20 cellular contexts compared by ENCODE assay signal in the genomic region with DNA sequence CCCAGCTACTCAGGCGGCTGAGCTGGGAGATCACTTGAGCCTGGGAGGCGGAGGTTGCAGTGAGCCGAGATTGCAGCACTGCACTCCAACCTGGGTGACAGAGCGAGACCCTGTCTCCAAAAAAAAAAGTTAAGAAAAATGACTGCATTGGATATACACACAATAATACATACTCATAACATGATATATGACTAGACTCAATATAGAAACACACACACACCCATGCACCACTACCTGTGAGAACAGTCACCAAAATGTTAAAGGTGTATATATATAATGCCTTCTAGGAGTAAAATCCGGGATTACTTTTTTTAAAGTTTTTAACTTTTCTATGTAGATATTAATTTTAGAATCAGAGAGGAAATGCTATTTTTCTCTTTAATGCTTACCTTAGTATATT. TPM values are rescaled to one million over a fixed set of nuclear protein-coding genes. Genes with fewer than 3 reads are reported as not detected.
DNase-seq lines count a peak whose midpoint lies in the region; ATAC-seq, FAIRE-seq and TF ChIP-seq lines count a peak whose summit lies in the region.
"Had no signal": no experiment of that assay in that cellular context is flagged by ENCODE, and none has a peak within 500 bp of the region (broad histone marks: within the 10 kb centered on the region; RNA-seq: fewer than 3 reads in every experiment).

No MANE protein-coding gene starts in this region.

- H3K4me1 ChIP-seq in Karpas-422 (ENCODE audit: low read length): peaks cover 38% of the 10 kb centered on the region
- peaks cover 28% of the 10 kb centered on the region for H3K4me1 ChIP-seq in GM12878 (ENCODE audit: control insufficient read depth, insufficient read depth, low read length)
- H3K4me1 ChIP-seq in PC-9 (replicated peaks; ENCODE audit: insufficient read depth): no peaks in the 10 kb centered on the region
- H3K4me1 ChIP-seq: breast epithelium, HAP-1 had no signal

- H3K4me1 Mint-ChIP-seq in activated naive CD4-positive, alpha-beta T cell treated with anti-CD3 and anti-CD28 coated beads, Interleukin-2, amount 10 ng/mL, durations not matched to agents 7 days and 5 days: peaks cover 49% of the 10 kb centered on the region
- H3K4me1 Mint-ChIP-seq in stimulated activated naive CD8-positive, alpha-beta T cell treated with anti-CD3 and anti-CD28 coated beads, Interleukin-15, amount 100 ng/mL, for 72 hours: peaks cover 56% of the 10 kb centered on the region
- no peaks in the 10 kb centered on the region for H3K4me1 Mint-ChIP-seq in glutamatergic neuron (ENCODE audit: low read depth, unreplicated experiment)

- intact Hi-C loops in GM12878 (cut with micrococcal nuclease; ENCODE audit: unreplicated experiment): no loop called here
- intact Hi-C loops in PC-9 (cut with micrococcal nuclease; ENCODE audit: unreplicated experiment): no loop called here

- H2AFZ ChIP-seq in Karpas-422 (ENCODE audit: low read length) (no peak overlapping the region), GM12878 (ENCODE audit: control insufficient read depth, low read depth, low read length) (no peak overlapping the region), PC-9 (no peak overlapping the region)

- no peak for DNase-seq in activated naive CD4-positive, alpha-beta T cell treated with anti-CD3 and anti-CD28 coated beads, Interleukin-2, amount 10 ng/mL, durations not matched to agents 7 days and 5 days
- no peak for DNase-seq in activated naive CD4-positive, alpha-beta T cell treated with anti-CD3 and anti-CD28 coated beads, Interleukin-2, amount 50 U/mL, for 16 hours
- DNase-seq in Karpas-422 (no peak), GM12878 (ENCODE audit: low read depth, low spot score) (no peak), PC-9 (no peak), dermis blood vessel endothelial cell (no peak), glutamatergic neuron (no peak)
- no peak for DNase-seq in stimulated activated naive CD8-positive, alpha-beta T cell treated with anti-CD3 and anti-CD28 coated beads, Interleukin-15, amount 100 ng/mL, for 72 hours
- DNase-seq: ACHN; cortex of kidney; GDM1; NCI-H446 treated with DMSO at 0.1 percent for 48 hours; NK-92 treated with Interleukin-12 subunit alpha and Interleukin-12 subunit beta, amount 100 ng/mL, for 24 hours; stimulated activated CD4-positive, alpha-beta T cell treated with anti-CD3 and anti-CD28 coated beads, Interleukin-4, amount 100 ng/mL, for 4 hours; T-helper 2 cell; upper lobe of right lung; WERI-Rb-1 had no signal

- H4K20me1 ChIP-seq in Karpas-422 (ENCODE audit: insufficient read depth, low read depth, low read length) (0 out of 2 replicates have a peak, but pooled peaks cover 4% of the 10 kb centered on the region), GM12878 (ENCODE audit: control insufficient read depth, insufficient read depth) (no peaks in the 10 kb centered on the region), PC-9 (ENCODE audit: insufficient read depth) (peaks cover 19% of the 10 kb centered on the region)

- H3K9me3 ChIP-seq in Karpas-422 (ENCODE audit: low read length) (no peaks in the 10 kb centered on the region), GM12878 (replicated peaks; ENCODE audit: control insufficient read depth, insufficient read depth, low read length) (no peaks in the 10 kb centered on the region), PC-9 (ENCODE audit: insufficient read depth, low read depth) (no peaks in the 10 kb centered on the region)
- H3K9me3 ChIP-seq: breast epithelium, HAP-1, upper lobe of right lung had no signal

- no peak for TF ChIP-seq EP300 in GM12878 (IDR thresholded peaks at IDR 0.05; ENCODE audit: borderline replicate concordance in 1 of 2, control insufficient read depth in 1 of 2, low read depth in 2 of 2, low read length in 2 of 2)

- POLR2A ChIA-PET in GM12878 (lab: Charles Lee): interaction anchor here (0.6 to 2.6 kb wide), 3 partner anchors 10 to 1213 kb away, joined by 3 to 9 read pairs (median 5); no protein-coding TSS in a partner anchor
- POLR2A ChIA-PET in PC-9 (lab: Charles Lee; ENCODE audit: unreplicated experiment): no interaction called here

- H3K4me3 ChIP-seq in Karpas-422 (ENCODE audit: low read length) (no peak overlapping the region), GM12878 (no peak overlapping the region; the same call in 1 of the 2 replicates), PC-9 (no peak overlapping the region)
- H3K4me3 ChIP-seq: breast epithelium, HAP-1, upper lobe of right lung had no signal

- H3K9ac ChIP-seq in Karpas-422 (ENCODE audit: low read length): no peak overlapping the region
- peak overlapping the region; percentile 4; the same call in 1 of the 2 replicates for H3K9ac ChIP-seq in GM12878 (ENCODE audit: control insufficient read depth, insufficient read depth, low read length)

- H3K27ac ChIP-seq in Karpas-422 (ENCODE audit: low read length) (peak overlapping the region; percentile 85), GM12878 (ENCODE audit: control insufficient read depth, insufficient read depth) (peak overlapping the region; percentile 94), PC-9 (no peak overlapping the region)
- H3K27ac ChIP-seq: upper lobe of right lung, WERI-Rb-1 had no signal

- TF ChIP-seq CTCF in GM12878 (IDR thresholded peaks at IDR 0.05 in 2 of 3, conservative IDR thresholded peaks at IDR 0.05 in 1 of 3; ENCODE audit: control insufficient read depth in 2 of 3, extremely low read depth in 1 of 3, insufficient read depth in 1 of 3, low read depth in 3 of 3, low read length in 3 of 3): no peak
- TF ChIP-seq CTCF in PC-9 (conservative IDR thresholded peaks at IDR 0.05): no peak
- no peak for TF ChIP-seq CTCF in glutamatergic neuron (IDR thresholded peaks at IDR 0.05; ENCODE audit: partially characterized antibody, unreplicated experiment)

- H3K36me3 ChIP-seq in Karpas-422 (ENCODE audit: insufficient read depth, low read length) (peaks cover 25% of the 10 kb centered on the region), GM12878 (ENCODE audit: control insufficient read depth in 2 of 2, insufficient read depth in 2 of 2, low read length in 1 of 2) (peaks cover 2 to 18% of the 10 kb centered on the region in 2 experiments; a peak in 2 of 4 replicates), PC-9 (ENCODE audit: low read depth) (peaks cover 21% of the 10 kb centered on the region; the same call in 1 of the 2 replicates)
- H3K36me3 ChIP-seq: breast epithelium had no signal

- 72% methylated on average over 5 of the region's 5 CpGs for WGBS in GM12878 (ENCODE audit: insufficient coverage, insufficient replicate concordance, low lambda C conversion rate, missing lambda C conversion rate)

- no peaks in the 10 kb centered on the region for H3K27me3 Mint-ChIP-seq in activated naive CD4-positive, alpha-beta T cell treated with anti-CD3 and anti-CD28 coated beads, Interleukin-2, amount 10 ng/mL, durations not matched to agents 7 days and 5 days
- no peaks in the 10 kb centered on the region for H3K27me3 Mint-ChIP-seq in stimulated activated naive CD8-positive, alpha-beta T cell treated with anti-CD3 and anti-CD28 coated beads, Interleukin-15, amount 100 ng/mL, for 72 hours
- H3K27me3 Mint-ChIP-seq in glutamatergic neuron (ENCODE audit: unreplicated experiment): no peaks in the 10 kb centered on the region

- RAD21 ChIA-PET in GM12878 (lab: Charles Lee; ENCODE audit: unreplicated experiment): interaction anchor here (0.6 to 2.7 kb wide), 5 partner anchors 10 to 392 kb away, joined by 3 to 49 read pairs (median 5); no protein-coding TSS in a partner anchor

- no peak for FAIRE-seq in GM12878 (lab: Jason Lieb, UNC)

- H3K79me2 ChIP-seq in Karpas-422 (ENCODE audit: low read length): peaks cover 90% of the 10 kb centered on the region
- H3K79me2 ChIP-seq in GM12878 (ENCODE audit: control insufficient read depth, insufficient read depth, low read length): peaks cover 70% of the 10 kb centered on the region
- peaks cover 68% of the 10 kb centered on the region for H3K79me2 ChIP-seq in PC-9 (ENCODE audit: low read depth)

- peaks cover 3% of the 10 kb centered on the region; the same call in 1 of the 2 replicates for H3F3A ChIP-seq in PC-9 (ENCODE audit: insufficient read depth, low read depth)

- CTCF ChIA-PET in activated naive CD4-positive, alpha-beta T cell treated with anti-CD3 and anti-CD28 coated beads, Interleukin-2, amount 10 ng/mL, durations not matched to agents 7 days and 5 days (lab: Charles Lee): interaction anchor here (1.1 to 2.3 kb wide), 3 partner anchors 8 to 64 kb away, joined by 3 to 6 read pairs (median 3); no protein-coding TSS in a partner anchor
- CTCF ChIA-PET in GM12878 (lab: Yijun Ruan, JAX) (interaction anchor here (1.5 to 4.0 kb wide), 2 partner anchors 14 to 15 kb away, joined by 3 to 14 read pairs; no protein-coding TSS in a partner anchor), PC-9 (lab: Charles Lee) (no interaction called here)

- H3K27me3 ChIP-seq in Karpas-422 (ENCODE audit: low read length): no peaks in the 10 kb centered on the region
- H3K27me3 ChIP-seq in GM12878 (replicated peaks in 1 of 2; ENCODE audit: control insufficient read depth in 2 of 2, insufficient read depth in 2 of 2, low read length in 1 of 2): no peaks in the 10 kb centered on the region
- no peaks in the 10 kb centered on the region for H3K27me3 ChIP-seq in PC-9 (ENCODE audit: insufficient read depth, low read depth)
- H3K27me3 ChIP-seq: breast epithelium, upper lobe of right lung had no signal

- no peak for ATAC-seq in GM12878
- ATAC-seq in stimulated activated naive CD8-positive, alpha-beta T cell treated with anti-CD3 and anti-CD28 coated beads, Interleukin-15, amount 100 ng/mL, for 72 hours: peak; percentile 50
- ATAC-seq: upper lobe of right lung had no signal

- TF ChIP-seq POLR2A in GM12878 (IDR thresholded peaks at IDR 0.05; ENCODE audit: low read depth, low read length): no peak

- H3K36me3 Mint-ChIP-seq in activated naive CD4-positive, alpha-beta T cell treated with anti-CD3 and anti-CD28 coated beads, Interleukin-2, amount 10 ng/mL, durations not matched to agents 7 days and 5 days: peaks cover 40% of the 10 kb centered on the region
- no peaks in the 10 kb centered on the region for H3K36me3 Mint-ChIP-seq in glutamatergic neuron (ENCODE audit: unreplicated experiment)

- no peak overlapping the region for H3K4me3 Mint-ChIP-seq in activated naive CD4-positive, alpha-beta T cell treated with anti-CD3 and anti-CD28 coated beads, Interleukin-2, amount 10 ng/mL, durations not matched to agents 7 days and 5 days
- H3K4me3 Mint-ChIP-seq in stimulated activated naive CD8-positive, alpha-beta T cell treated with anti-CD3 and anti-CD28 coated beads, Interleukin-15, amount 100 ng/mL, for 72 hours: no peak overlapping the region
- H3K4me3 Mint-ChIP-seq in glutamatergic neuron (ENCODE audit: unreplicated experiment): no peak overlapping the region
- H3K4me3 Mint-ChIP-seq: CD14-positive monocyte had no signal

- peak overlapping the region; percentile 91 for H3K27ac Mint-ChIP-seq in activated naive CD4-positive, alpha-beta T cell treated with anti-CD3 and anti-CD28 coated beads, Interleukin-2, amount 10 ng/mL, durations not matched to agents 7 days and 5 days
- H3K27ac Mint-ChIP-seq in stimulated activated naive CD8-positive, alpha-beta T cell treated with anti-CD3 and anti-CD28 coated beads, Interleukin-15, amount 100 ng/mL, for 72 hours: no peak overlapping the region
- H3K27ac Mint-ChIP-seq in glutamatergic neuron (ENCODE audit: unreplicated experiment): no peak overlapping the region

- H3K9me2 ChIP-seq in Karpas-422 (replicated peaks; ENCODE audit: insufficient read depth, low read length) (no peaks in the 10 kb centered on the region), PC-9 (ENCODE audit: insufficient read depth) (no peaks in the 10 kb centered on the region)

- peaks cover 2% of the 10 kb centered on the region for H3K9me3 Mint-ChIP-seq in activated naive CD4-positive, alpha-beta T cell treated with anti-CD3 and anti-CD28 coated beads, Interleukin-2, amount 10 ng/mL, durations not matched to agents 7 days and 5 days
- no peaks in the 10 kb centered on the region for H3K9me3 Mint-ChIP-seq in stimulated activated naive CD8-positive, alpha-beta T cell treated with anti-CD3 and anti-CD28 coated beads, Interleukin-15, amount 100 ng/mL, for 72 hours
- H3K9me3 Mint-ChIP-seq in glutamatergic neuron (ENCODE audit: unreplicated experiment): no peaks in the 10 kb centered on the region
- H3K9me3 Mint-ChIP-seq: CD14-positive monocyte had no signal

- peak overlapping the region; percentile 60 for H3K4me2 ChIP-seq in Karpas-422 (ENCODE audit: low read depth, low read length, poor library complexity, severe bottlenecking)
- peak overlapping the region; percentile 62; the same call in 1 of the 2 replicates for H3K4me2 ChIP-seq in GM12878 (ENCODE audit: control insufficient read depth, insufficient read depth)
- no peak overlapping the region for H3K4me2 ChIP-seq in PC-9

- SMC1A ChIA-PET in GM12878 (lab: Charles Lee; ENCODE audit: uncharacterized antibody, unreplicated experiment): interaction anchor here (0.9 to 9.1 kb wide), 7 partner anchors 10 to 69 kb away, joined by 3 to 115 read pairs (median 12); a partner anchor contains a TSS

- in situ Hi-C loops in GM12878 (cut with MboI): no loop called here

- BruUV-seq in GM12878 (replicated peaks; lab: Mats Ljungman, UMichigan): no TSS peak
- no TSS peak for BruUV-seq in PC-9 (replicated peaks; lab: Mats Ljungman, UMichigan)

- TF ChIP-seq RAD21 in GM12878 (IDR thresholded peaks at IDR 0.05; ENCODE audit: insufficient read depth, low read depth, low read length): no peak

RNA-seq across cellular contexts. Expression of a gene that starts 25.9 kb away (rescaled TPM):
- total RNA-seq in Karpas-422 (2014; rRNA removed; shearing (Covaris generic); ENCODE audit: low replicate concordance): 31.9 and 89.9 TPM in 2 replicates
- 197 and 221 TPM in 2 replicates for total RNA-seq in GM12878 (2013; cell fraction: nucleolus; rRNA removed)
- total RNA-seq in GM12878 (2014; rRNA removed) (14.2 and 15.2 TPM in 2 replicates), GM12878 (2014; rRNA removed; fragmentation: Illumina TruSeq; extraction: Trizol) (20.5 and 25.2 TPM in 2 replicates), GM12878 (2021) (25.4 and 31.0 TPM in 2 replicates), PC-9 (2021) (54.7 and 80.8 TPM in 2 replicates), dermis blood vessel endothelial cell (21.1 and 21.7 TPM in 2 replicates), glutamatergic neuron (ENCODE audit: unreplicated experiment) (31.9 TPM)
- 37.7 TPM for polyA plus RNA-seq in GM12878 (2011; ENCODE audit: low read depth)
- polyA plus RNA-seq in GM12878 (2011; rRNA removed) (36.4 and 58.0 TPM in 2 replicates), GM12878 (2014; fragmentation: Illumina TruSeq; extraction: Trizol) (18.9 and 21.4 TPM in 2 replicates), GM12878 (2014; fragmentation: Nextera tagmentation; extraction: Ambion mirVana) (1 to 10 TPM; 3.3 to 5.8 TPM), GM12878 (2014; rRNA removed) (12.1 and 15.0 TPM in 2 replicates), GM12878 (2016; fragmentation: Nextera tagmentation; extraction: Ambion mirVana) (10 to 100 TPM; 57.7 to 62.3 TPM)
- polyA plus RNA-seq in GM12878 (2011; cell fraction: cytosol; rRNA removed): 49.1 and 49.2 TPM in 2 replicates
- 60.0 and 88.0 TPM in 2 replicates for polyA plus RNA-seq in GM12878 (2011; cell fraction: nucleus; rRNA removed)
- 22.3 and 53.4 TPM in 2 replicates for polyA plus RNA-seq in GM12878 (2012)
- polyA minus RNA-seq in GM12878 (2011; rRNA and poly(A)+ RNA removed): 172 and 238 TPM in 2 replicates
- polyA minus RNA-seq in GM12878 (2011; cell fraction: cytosol; rRNA and poly(A)+ RNA removed): 15.1 and 18.0 TPM in 2 replicates
- polyA minus RNA-seq in GM12878 (2011; cell fraction: nucleus; rRNA and poly(A)+ RNA removed): 87.3 and 97.9 TPM in 2 replicates
